1 cellular context compared by ENCODE assay signal in the genomic region with DNA sequence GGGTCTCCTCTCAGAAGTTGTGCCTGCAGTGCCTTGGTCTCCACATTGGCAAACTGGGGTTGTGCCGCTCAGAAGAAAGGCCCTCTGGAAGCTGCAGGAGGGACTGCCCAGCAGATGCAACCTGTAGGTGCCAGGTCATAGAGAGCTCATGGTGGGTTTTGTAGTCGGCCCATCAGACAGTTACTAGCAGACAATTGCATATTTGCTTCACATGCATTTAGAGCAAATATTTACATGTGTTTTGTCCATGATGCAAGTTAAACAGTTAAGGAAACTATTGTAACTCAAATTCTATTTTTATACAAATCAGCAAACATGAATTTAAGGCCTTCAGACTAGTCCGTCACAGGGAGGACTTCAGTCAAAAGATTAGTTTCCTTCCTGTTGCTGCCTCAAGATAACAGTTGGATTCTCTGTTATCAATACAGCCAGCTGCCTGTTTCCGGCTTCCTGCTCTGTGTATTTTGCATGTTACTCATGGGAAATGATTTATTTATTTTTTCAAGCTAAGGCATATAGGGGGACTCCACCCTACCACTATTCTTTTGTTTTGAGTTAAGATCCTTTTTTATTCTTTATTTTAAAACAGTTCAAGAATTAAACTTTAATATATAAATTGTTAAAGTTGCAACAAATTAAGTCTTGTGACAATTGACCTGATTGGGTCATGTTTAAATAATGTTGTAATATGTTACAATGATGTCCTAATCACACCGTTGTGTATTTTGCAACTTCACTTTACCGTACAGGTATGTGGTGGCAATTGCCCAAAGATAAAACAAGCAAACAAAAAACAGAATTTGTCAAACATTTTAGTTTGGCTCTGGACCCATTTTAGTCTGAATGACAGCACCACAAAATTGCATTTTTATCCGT.
TF ChIP-seq lines count a peak whose summit lies in the region.

No MANE protein-coding gene starts in this region.

TF ChIP-seq in K562, 482 proteins besides CTCF, POLR2A, EP300 and RAD21 (continued from another document and continues in another):
- TF ChIP-seq, protein P1, sequence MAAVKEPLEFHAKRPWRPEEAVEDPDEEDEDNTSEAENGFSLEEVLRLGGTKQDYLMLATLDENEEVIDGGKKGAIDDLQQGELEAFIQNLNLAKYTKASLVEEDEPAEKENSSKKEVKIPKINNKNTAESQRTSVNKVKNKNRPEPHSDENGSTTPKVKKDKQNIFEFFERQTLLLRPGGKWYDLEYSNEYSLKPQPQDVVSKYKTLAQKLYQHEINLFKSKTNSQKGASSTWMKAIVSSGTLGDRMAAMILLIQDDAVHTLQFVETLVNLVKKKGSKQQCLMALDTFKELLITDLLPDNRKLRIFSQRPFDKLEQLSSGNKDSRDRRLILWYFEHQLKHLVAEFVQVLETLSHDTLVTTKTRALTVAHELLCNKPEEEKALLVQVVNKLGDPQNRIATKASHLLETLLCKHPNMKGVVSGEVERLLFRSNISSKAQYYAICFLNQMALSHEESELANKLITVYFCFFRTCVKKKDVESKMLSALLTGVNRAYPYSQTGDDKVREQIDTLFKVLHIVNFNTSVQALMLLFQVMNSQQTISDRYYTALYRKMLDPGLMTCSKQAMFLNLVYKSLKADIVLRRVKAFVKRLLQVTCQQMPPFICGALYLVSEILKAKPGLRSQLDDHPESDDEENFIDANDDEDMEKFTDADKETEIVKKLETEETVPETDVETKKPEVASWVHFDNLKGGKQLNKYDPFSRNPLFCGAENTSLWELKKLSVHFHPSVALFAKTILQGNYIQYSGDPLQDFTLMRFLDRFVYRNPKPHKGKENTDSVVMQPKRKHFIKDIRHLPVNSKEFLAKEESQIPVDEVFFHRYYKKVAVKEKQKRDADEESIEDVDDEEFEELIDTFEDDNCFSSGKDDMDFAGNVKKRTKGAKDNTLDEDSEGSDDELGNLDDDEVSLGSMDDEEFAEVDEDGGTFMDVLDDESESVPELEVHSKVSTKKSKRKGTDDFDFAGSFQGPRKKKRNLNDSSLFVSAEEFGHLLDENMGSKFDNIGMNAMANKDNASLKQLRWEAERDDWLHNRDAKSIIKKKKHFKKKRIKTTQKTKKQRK (IDR thresholded peaks at IDR 0.05; ENCODE audit: borderline replicate concordance, low read depth, low read length), result no peak
- no peak for TF ChIP-seq CREBBP (IDR thresholded peaks at IDR 0.05; ENCODE audit: low read depth, low read length)
- TF ChIP-seq SRSF1 (IDR thresholded peaks at IDR 0.05; ENCODE audit: low read depth, low read length), result no peak
- peak; percentile 33 to 64; a peak in 2 of 4 replicates for TF ChIP-seq MAZ (CRISPR knock-in tag; conservative IDR thresholded peaks at IDR 0.05 in 1 of 2, IDR thresholded peaks at IDR 0.05 in 1 of 2)
- TF ChIP-seq TBP (optimal IDR thresholded peaks at IDR 0.05; ENCODE audit: low read depth, low read length), result no peak
- TF ChIP-seq HMG20B (CRISPR knock-in tag; IDR thresholded peaks at IDR 0.05), result no peak
- TF ChIP-seq C11orf30 (IDR thresholded peaks at IDR 0.05; ENCODE audit: low read depth), result peak; percentile 46; the same call in 1 of the 2 replicates
- TF ChIP-seq EWSR1 (IDR thresholded peaks at IDR 0.05; ENCODE audit: borderline replicate concordance, low read depth, partially characterized antibody), result no peak
- no peak for TF ChIP-seq ZNF75A (CRISPR knock-in tag; IDR thresholded peaks at IDR 0.05)
- TF ChIP-seq GABPB2 (CRISPR knock-in tag; conservative IDR thresholded peaks at IDR 0.05), result no peak
- TF ChIP-seq, protein P2, sequence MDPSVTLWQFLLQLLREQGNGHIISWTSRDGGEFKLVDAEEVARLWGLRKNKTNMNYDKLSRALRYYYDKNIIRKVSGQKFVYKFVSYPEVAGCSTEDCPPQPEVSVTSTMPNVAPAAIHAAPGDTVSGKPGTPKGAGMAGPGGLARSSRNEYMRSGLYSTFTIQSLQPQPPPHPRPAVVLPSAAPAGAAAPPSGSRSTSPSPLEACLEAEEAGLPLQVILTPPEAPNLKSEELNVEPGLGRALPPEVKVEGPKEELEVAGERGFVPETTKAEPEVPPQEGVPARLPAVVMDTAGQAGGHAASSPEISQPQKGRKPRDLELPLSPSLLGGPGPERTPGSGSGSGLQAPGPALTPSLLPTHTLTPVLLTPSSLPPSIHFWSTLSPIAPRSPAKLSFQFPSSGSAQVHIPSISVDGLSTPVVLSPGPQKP (CRISPR knock-in tag; IDR thresholded peaks at IDR 0.05), result no peak
- 0 out of 2 replicates have a peak, but pooled peaks have one; percentile 11 for TF ChIP-seq GATAD2A (IDR thresholded peaks at IDR 0.05)
- TF ChIP-seq NEUROD1 (IDR thresholded peaks at IDR 0.05; ENCODE audit: borderline replicate concordance, low read depth, low read length, partially characterized antibody), result peak; percentile 95
- TF ChIP-seq, protein P3, sequence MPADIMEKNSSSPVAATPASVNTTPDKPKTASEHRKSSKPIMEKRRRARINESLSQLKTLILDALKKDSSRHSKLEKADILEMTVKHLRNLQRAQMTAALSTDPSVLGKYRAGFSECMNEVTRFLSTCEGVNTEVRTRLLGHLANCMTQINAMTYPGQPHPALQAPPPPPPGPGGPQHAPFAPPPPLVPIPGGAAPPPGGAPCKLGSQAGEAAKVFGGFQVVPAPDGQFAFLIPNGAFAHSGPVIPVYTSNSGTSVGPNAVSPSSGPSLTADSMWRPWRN (IDR thresholded peaks at IDR 0.05; ENCODE audit: low read depth), result peak; percentile 87
- no peak for TF ChIP-seq POLR2B (IDR thresholded peaks at IDR 0.05; ENCODE audit: low read depth, partially characterized antibody)
- TF ChIP-seq ASH1L (IDR thresholded peaks at IDR 0.05; ENCODE audit: borderline replicate concordance, low read depth, partially characterized antibody), result no peak
- TF ChIP-seq, protein P4, sequence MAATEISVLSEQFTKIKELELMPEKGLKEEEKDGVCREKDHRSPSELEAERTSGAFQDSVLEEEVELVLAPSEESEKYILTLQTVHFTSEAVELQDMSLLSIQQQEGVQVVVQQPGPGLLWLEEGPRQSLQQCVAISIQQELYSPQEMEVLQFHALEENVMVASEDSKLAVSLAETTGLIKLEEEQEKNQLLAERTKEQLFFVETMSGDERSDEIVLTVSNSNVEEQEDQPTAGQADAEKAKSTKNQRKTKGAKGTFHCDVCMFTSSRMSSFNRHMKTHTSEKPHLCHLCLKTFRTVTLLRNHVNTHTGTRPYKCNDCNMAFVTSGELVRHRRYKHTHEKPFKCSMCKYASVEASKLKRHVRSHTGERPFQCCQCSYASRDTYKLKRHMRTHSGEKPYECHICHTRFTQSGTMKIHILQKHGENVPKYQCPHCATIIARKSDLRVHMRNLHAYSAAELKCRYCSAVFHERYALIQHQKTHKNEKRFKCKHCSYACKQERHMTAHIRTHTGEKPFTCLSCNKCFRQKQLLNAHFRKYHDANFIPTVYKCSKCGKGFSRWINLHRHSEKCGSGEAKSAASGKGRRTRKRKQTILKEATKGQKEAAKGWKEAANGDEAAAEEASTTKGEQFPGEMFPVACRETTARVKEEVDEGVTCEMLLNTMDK (IDR thresholded peaks at IDR 0.05; ENCODE audit: borderline replicate concordance, insufficient read depth, low read depth, low read length, poor library complexity, severe bottlenecking), result no peak
- peak; percentile 90 for TF ChIP-seq BCOR (IDR thresholded peaks at IDR 0.05)
- TF ChIP-seq CBX2 (IDR thresholded peaks at IDR 0.05; ENCODE audit: insufficient read depth, low read length, poor library complexity, severe bottlenecking), result no peak
- TF ChIP-seq PHTF2 (CRISPR knock-in tag; IDR thresholded peaks at IDR 0.05), result no peak
- TF ChIP-seq RAD51 (IDR thresholded peaks at IDR 0.05; ENCODE audit: borderline replicate concordance, low read depth), result peak; percentile 18; the same call in 1 of the 2 replicates
- TF ChIP-seq FOXA1 (IDR thresholded peaks at IDR 0.05; ENCODE audit: borderline replicate concordance), result no peak
- TF ChIP-seq CBFA2T2 (conservative IDR thresholded peaks at IDR 0.05), result peak; percentile 98
- TF ChIP-seq, protein P5, sequence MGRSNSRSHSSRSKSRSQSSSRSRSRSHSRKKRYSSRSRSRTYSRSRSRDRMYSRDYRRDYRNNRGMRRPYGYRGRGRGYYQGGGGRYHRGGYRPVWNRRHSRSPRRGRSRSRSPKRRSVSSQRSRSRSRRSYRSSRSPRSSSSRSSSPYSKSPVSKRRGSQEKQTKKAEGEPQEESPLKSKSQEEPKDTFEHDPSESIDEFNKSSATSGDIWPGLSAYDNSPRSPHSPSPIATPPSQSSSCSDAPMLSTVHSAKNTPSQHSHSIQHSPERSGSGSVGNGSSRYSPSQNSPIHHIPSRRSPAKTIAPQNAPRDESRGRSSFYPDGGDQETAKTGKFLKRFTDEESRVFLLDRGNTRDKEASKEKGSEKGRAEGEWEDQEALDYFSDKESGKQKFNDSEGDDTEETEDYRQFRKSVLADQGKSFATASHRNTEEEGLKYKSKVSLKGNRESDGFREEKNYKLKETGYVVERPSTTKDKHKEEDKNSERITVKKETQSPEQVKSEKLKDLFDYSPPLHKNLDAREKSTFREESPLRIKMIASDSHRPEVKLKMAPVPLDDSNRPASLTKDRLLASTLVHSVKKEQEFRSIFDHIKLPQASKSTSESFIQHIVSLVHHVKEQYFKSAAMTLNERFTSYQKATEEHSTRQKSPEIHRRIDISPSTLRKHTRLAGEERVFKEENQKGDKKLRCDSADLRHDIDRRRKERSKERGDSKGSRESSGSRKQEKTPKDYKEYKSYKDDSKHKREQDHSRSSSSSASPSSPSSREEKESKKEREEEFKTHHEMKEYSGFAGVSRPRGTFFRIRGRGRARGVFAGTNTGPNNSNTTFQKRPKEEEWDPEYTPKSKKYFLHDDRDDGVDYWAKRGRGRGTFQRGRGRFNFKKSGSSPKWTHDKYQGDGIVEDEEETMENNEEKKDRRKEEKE (IDR thresholded peaks at IDR 0.05; ENCODE audit: borderline replicate concordance in 1 of 2, control insufficient read depth in 1 of 2, low read depth in 2 of 2, low read length in 1 of 2), result no peak
- TF ChIP-seq CREB1 (IDR thresholded peaks at IDR 0.05), result peak; percentile 80; the same call in 1 of the 2 replicates
- no peak for TF ChIP-seq CREB1 (CRISPR knock-in tag; IDR thresholded peaks at IDR 0.05)
- TF ChIP-seq ZNF224 (CRISPR knock-in tag; IDR thresholded peaks at IDR 0.05), result no peak
- no peak for TF ChIP-seq XRCC4 (IDR thresholded peaks at IDR 0.05; ENCODE audit: extremely low read depth, insufficient read depth, insufficient read length)
- no peak for TF ChIP-seq POLR2G (IDR thresholded peaks at IDR 0.05; ENCODE audit: low read depth, low read length)
- no peak for TF ChIP-seq ZZZ3 (IDR thresholded peaks at IDR 0.05)
- no peak for TF ChIP-seq THRAP3 (IDR thresholded peaks at IDR 0.05; ENCODE audit: borderline replicate concordance)
- TF ChIP-seq ZBTB1 (CRISPR knock-in tag; IDR thresholded peaks at IDR 0.05; ENCODE audit: borderline replicate concordance, low read depth), result no peak
- TF ChIP-seq POU5F1 (IDR thresholded peaks at IDR 0.05; ENCODE audit: borderline replicate concordance, low read depth, low read length, partially characterized antibody), result no peak
- TF ChIP-seq SMARCA5 (IDR thresholded peaks at IDR 0.05), result no peak
- TF ChIP-seq KLF13 (tag; IDR thresholded peaks at IDR 0.05; ENCODE audit: borderline replicate concordance, low read depth), result no peak
- TF ChIP-seq NFYB (IDR thresholded peaks at IDR 0.05; ENCODE audit: extremely low read depth, insufficient read length), result no peak
- TF ChIP-seq TRIM24 (IDR thresholded peaks at IDR 0.05), result peak; percentile 91 to 95
- TF ChIP-seq FOXJ3 (CRISPR knock-in tag; IDR thresholded peaks at IDR 0.05), result no peak
- no peak for TF ChIP-seq PHF8 (IDR thresholded peaks at IDR 0.05; ENCODE audit: borderline replicate concordance, low read length)
- TF ChIP-seq U2AF1 (optimal IDR thresholded peaks at IDR 0.05; ENCODE audit: low read depth, low read length), result no peak
- TF ChIP-seq CEBPB (tag; IDR thresholded peaks at IDR 0.05), result peak; percentile 93
- TF ChIP-seq EGR1 (conservative IDR thresholded peaks at IDR 0.05), result no peak
- TF ChIP-seq YY1 (IDR thresholded peaks at IDR 0.05; ENCODE audit: borderline replicate concordance in 1 of 3, control insufficient read depth in 1 of 3, extremely low read depth in 1 of 3, insufficient read depth in 3 of 3, insufficient read length in 1 of 3, insufficient replicate concordance in 2 of 3, low read depth in 1 of 3, low read length in 2 of 3), result no peak
- peak; percentile 99 for TF ChIP-seq ETV5 (CRISPR knock-in tag; IDR thresholded peaks at IDR 0.05; ENCODE audit: low read depth)
- TF ChIP-seq, protein P6, sequence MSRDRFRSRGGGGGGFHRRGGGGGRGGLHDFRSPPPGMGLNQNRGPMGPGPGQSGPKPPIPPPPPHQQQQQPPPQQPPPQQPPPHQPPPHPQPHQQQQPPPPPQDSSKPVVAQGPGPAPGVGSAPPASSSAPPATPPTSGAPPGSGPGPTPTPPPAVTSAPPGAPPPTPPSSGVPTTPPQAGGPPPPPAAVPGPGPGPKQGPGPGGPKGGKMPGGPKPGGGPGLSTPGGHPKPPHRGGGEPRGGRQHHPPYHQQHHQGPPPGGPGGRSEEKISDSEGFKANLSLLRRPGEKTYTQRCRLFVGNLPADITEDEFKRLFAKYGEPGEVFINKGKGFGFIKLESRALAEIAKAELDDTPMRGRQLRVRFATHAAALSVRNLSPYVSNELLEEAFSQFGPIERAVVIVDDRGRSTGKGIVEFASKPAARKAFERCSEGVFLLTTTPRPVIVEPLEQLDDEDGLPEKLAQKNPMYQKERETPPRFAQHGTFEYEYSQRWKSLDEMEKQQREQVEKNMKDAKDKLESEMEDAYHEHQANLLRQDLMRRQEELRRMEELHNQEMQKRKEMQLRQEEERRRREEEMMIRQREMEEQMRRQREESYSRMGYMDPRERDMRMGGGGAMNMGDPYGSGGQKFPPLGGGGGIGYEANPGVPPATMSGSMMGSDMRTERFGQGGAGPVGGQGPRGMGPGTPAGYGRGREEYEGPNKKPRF (IDR thresholded peaks at IDR 0.05; ENCODE audit: low read depth, low read length), result no peak
- peak; percentile 96 for TF ChIP-seq SMAD4 (CRISPR knock-in tag; conservative IDR thresholded peaks at IDR 0.05)
- no peak for TF ChIP-seq ZNF143 (CRISPR knock-in tag; IDR thresholded peaks at IDR 0.05)
- TF ChIP-seq BRCA1 (IDR thresholded peaks at IDR 0.05), result no peak
- no peak for TF ChIP-seq BRCA1 (CRISPR knock-in tag; IDR thresholded peaks at IDR 0.05)
- TF ChIP-seq NCOR1 (IDR thresholded peaks at IDR 0.05), result peak; percentile 99
- TF ChIP-seq MEF2A (IDR thresholded peaks at IDR 0.05; ENCODE audit: control insufficient read depth, low read depth, low read length), result peak; percentile 90
- TF ChIP-seq ETS2 (tag; IDR thresholded peaks at IDR 0.05; ENCODE audit: borderline replicate concordance, poor library complexity, severe bottlenecking), result no peak
- no peak for TF ChIP-seq SIN3A (IDR thresholded peaks at IDR 0.05; ENCODE audit: borderline replicate concordance in 2 of 2, control insufficient read depth in 1 of 2, low read depth in 2 of 2, low read length in 2 of 2)
- TF ChIP-seq ZNF24 (IDR thresholded peaks at IDR 0.05), result no peak
